Comparison of ENCODE assay signal across 1 cellular context in the genomic region with DNA sequence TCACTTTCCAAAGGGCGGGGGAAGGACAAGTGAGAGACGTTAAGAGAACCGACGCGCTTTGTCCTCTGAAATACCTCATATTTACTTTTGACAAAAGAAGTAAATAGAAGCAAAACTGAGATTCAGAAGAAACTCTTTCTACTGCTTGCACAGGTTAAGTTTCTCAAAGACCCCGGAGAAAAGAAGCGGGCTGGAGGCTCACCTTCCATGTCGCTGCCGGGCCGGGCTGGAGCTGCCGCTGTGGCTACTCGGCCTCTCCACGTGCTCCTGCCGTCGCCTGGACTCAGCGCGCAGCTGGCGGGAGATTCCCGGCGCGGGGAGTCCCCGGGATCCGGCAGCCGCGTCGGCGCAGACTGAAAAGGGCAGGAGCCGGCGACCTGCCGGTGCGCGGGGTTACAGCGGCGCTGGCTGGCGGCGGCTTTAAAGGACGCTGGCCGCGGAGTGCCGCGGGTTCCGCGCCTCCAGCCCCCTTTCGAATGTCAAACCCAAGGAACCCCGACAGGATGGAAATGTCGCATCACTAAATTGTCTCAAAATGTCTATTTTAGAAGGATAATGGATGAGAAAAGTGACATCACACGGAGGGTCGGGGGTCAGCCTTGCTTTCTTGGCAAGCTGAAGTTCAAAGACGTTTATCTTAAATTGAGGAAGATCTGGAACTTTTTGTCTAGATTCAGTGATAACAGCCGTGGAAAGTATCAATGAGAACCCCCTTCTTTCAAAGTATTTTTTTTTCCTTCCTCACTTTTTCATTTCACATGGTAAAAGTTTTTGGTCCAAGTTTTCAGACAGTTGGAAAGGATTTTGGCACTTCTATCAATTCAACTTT.
TF ChIP-seq lines count a peak whose summit lies in the region.

TSS of gene IKZF3 (minus strand) at position 395 of the 829 bp plus-strand sequence. CDS start at position 209, 186 bp downstream.

TF ChIP-seq in GM12878, 131 proteins besides CTCF, POLR2A, EP300 and RAD21 (continued from another document):
- TF ChIP-seq REST (IDR thresholded peaks at IDR 0.05; ENCODE audit: low read depth, low read length) = 0 out of 2 replicates have a peak, but pooled peaks have one; percentile 48
- no peak for TF ChIP-seq SUZ12 (IDR thresholded peaks at IDR 0.05; ENCODE audit: unreplicated experiment)
- TF ChIP-seq NFIC (IDR thresholded peaks at IDR 0.05; ENCODE audit: low read depth, low read length) = peak; percentile 26
- TF ChIP-seq TARDBP (IDR thresholded peaks at IDR 0.05; ENCODE audit: borderline replicate concordance) = 0 out of 2 replicates have a peak, but pooled peaks have one; percentile 82
- TF ChIP-seq, protein P1, sequence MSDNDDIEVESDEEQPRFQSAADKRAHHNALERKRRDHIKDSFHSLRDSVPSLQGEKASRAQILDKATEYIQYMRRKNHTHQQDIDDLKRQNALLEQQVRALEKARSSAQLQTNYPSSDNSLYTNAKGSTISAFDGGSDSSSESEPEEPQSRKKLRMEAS (IDR thresholded peaks at IDR 0.05; ENCODE audit: low read depth, low read length) = peak; percentile 98
- peak; percentile 89 to 93 for TF ChIP-seq IKZF2 (IDR thresholded peaks at IDR 0.05)
- TF ChIP-seq BMI1 (IDR thresholded peaks at IDR 0.05; ENCODE audit: borderline replicate concordance) = no peak
- TF ChIP-seq DPF2 (IDR thresholded peaks at IDR 0.05) = peak; percentile 72
- no peak for TF ChIP-seq CEBPB (IDR thresholded peaks at IDR 0.05; ENCODE audit: borderline replicate concordance in 1 of 2, low read depth in 2 of 2, low read length in 2 of 2)
- TF ChIP-seq NKRF (conservative IDR thresholded peaks at IDR 0.05) = peak; percentile 96
- peak; percentile 56 for TF ChIP-seq RUNX3 (IDR thresholded peaks at IDR 0.05; ENCODE audit: low read length)
- peak; percentile 88 to 96 for TF ChIP-seq BHLHE40 (IDR thresholded peaks at IDR 0.05; ENCODE audit: borderline replicate concordance in 1 of 2, low read depth in 2 of 2, low read length in 1 of 2)
- TF ChIP-seq CREB1 (IDR thresholded peaks at IDR 0.05; ENCODE audit: low read depth) = peak; percentile 55
- TF ChIP-seq RB1 (IDR thresholded peaks at IDR 0.05; ENCODE audit: borderline replicate concordance) = peak; percentile 91
- TF ChIP-seq SREBF2 (IDR thresholded peaks at IDR 0.05; ENCODE audit: low read length) = no peak
- no peak for TF ChIP-seq ZNF622 (IDR thresholded peaks at IDR 0.05)
- peak; percentile 43; the same call in 1 of the 2 replicates for TF ChIP-seq MTA3 (IDR thresholded peaks at IDR 0.05; ENCODE audit: borderline replicate concordance, low read length)
- TF ChIP-seq NR2C2 (IDR thresholded peaks at IDR 0.05; ENCODE audit: borderline replicate concordance, control insufficient read depth, insufficient read length, low read depth) = no peak
- TF ChIP-seq RELA (IDR thresholded peaks at IDR 0.05; ENCODE audit: borderline replicate concordance, partially characterized antibody) = peak; percentile 99
- TF ChIP-seq NRF1 (conservative IDR thresholded peaks at IDR 0.05; ENCODE audit: low read depth, low read length) = 0 out of 2 replicates have a peak, but pooled peaks have one; percentile 24
- peak; percentile 83 for TF ChIP-seq TAF1 (IDR thresholded peaks at IDR 0.05; ENCODE audit: borderline replicate concordance, low read depth, low read length)
- peak; percentile 23 for TF ChIP-seq CUX1 (IDR thresholded peaks at IDR 0.05; ENCODE audit: insufficient replicate concordance, low read depth, low read length)
- TF ChIP-seq BACH1 (IDR thresholded peaks at IDR 0.05; ENCODE audit: borderline replicate concordance) = peak; percentile 82
- peak; percentile 64 to 78; a peak in 3 of 4 replicates for TF ChIP-seq SRF (IDR thresholded peaks at IDR 0.05; ENCODE audit: low read depth in 2 of 2, low read length in 2 of 2)
- peak; percentile 88 for TF ChIP-seq SIN3A (IDR thresholded peaks at IDR 0.05; ENCODE audit: low read depth, low read length)
- TF ChIP-seq PKNOX1 (IDR thresholded peaks at IDR 0.05) = peak; percentile 23; the same call in 1 of the 2 replicates
- peak; percentile 56; the same call in 1 of the 2 replicates for TF ChIP-seq SMC3 (IDR thresholded peaks at IDR 0.05; ENCODE audit: borderline replicate concordance, low read length)
- no peak for TF ChIP-seq RBBP5 (conservative IDR thresholded peaks at IDR 0.05)
- TF ChIP-seq, protein P2, sequence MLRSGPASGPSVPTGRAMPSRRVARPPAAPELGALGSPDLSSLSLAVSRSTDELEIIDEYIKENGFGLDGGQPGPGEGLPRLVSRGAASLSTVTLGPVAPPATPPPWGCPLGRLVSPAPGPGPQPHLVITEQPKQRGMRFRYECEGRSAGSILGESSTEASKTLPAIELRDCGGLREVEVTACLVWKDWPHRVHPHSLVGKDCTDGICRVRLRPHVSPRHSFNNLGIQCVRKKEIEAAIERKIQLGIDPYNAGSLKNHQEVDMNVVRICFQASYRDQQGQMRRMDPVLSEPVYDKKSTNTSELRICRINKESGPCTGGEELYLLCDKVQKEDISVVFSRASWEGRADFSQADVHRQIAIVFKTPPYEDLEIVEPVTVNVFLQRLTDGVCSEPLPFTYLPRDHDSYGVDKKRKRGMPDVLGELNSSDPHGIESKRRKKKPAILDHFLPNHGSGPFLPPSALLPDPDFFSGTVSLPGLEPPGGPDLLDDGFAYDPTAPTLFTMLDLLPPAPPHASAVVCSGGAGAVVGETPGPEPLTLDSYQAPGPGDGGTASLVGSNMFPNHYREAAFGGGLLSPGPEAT (IDR thresholded peaks at IDR 0.05; ENCODE audit: low read depth) = peak; percentile 90
- TF ChIP-seq NR2F1 (conservative IDR thresholded peaks at IDR 0.05) = peak; percentile 93
